ENCODE assay signal across 1 cellular context in the genomic region with DNA sequence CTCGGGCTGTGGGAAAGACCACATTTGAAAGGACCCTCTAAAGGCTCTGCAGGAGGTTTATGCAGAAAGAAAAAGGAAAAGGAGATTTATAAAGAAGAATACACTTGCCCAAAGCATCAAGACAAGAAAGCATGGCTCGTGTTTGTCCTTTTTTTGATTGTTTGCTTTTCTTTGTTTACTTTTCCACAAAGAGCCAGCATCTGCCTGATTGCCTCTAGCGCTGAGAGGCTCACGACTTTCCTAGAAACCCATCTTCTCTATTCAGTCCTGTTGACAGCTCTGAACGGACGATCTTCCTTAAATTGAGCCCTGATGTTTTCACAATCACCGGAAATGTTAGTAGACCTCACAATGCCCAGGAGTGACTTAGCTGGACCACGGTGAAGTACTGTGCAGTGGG.
TF ChIP-seq lines count a peak whose summit lies in the region.

No MANE protein-coding gene starts in this region.

TF ChIP-seq in HepG2, 621 proteins besides CTCF, POLR2A, EP300 and RAD21 (continued from another document and continues in another):
- TF ChIP-seq GTF3A (CRISPR knock-in tag; conservative IDR thresholded peaks at IDR 0.05) (no peak), ZFP82 (CRISPR knock-in tag; IDR thresholded peaks at IDR 0.05; ENCODE audit: borderline replicate concordance) (no peak), RARA (CRISPR knock-in tag; IDR thresholded peaks at IDR 0.05) (peak; percentile 74), ZNF441 (CRISPR knock-in tag; IDR thresholded peaks at IDR 0.05; ENCODE audit: borderline replicate concordance) (no peak), DPF2 (CRISPR knock-in tag; IDR thresholded peaks at IDR 0.05; ENCODE audit: borderline replicate concordance, low read depth) (no peak), SAP130 (CRISPR knock-in tag; IDR thresholded peaks at IDR 0.05; ENCODE audit: low read depth) (0 out of 2 replicates have a peak, but pooled peaks have one; percentile 23), ZNF563 (CRISPR knock-in tag; IDR thresholded peaks at IDR 0.05) (no peak), FOXP1 (IDR thresholded peaks at IDR 0.05) (no peak), FOXP1 (CRISPR knock-in tag; IDR thresholded peaks at IDR 0.05) (no peak), RARG (CRISPR knock-in tag; IDR thresholded peaks at IDR 0.05; ENCODE audit: low read depth) (no peak), E2F5 (CRISPR knock-in tag; conservative IDR thresholded peaks at IDR 0.05) (no peak), NFE2L2 (IDR thresholded peaks at IDR 0.05; ENCODE audit: low read length) (no peak), SOX13 (IDR thresholded peaks at IDR 0.05) (no peak), SOX13 (CRISPR knock-in tag; conservative IDR thresholded peaks at IDR 0.05 in 1 of 2, IDR thresholded peaks at IDR 0.05 in 1 of 2) (peak in 1 of 2 experiments; percentile 14; a peak in 1 of 4 replicates), HOXA3 (CRISPR knock-in tag; IDR thresholded peaks at IDR 0.05) (no peak), IRX3 (CRISPR knock-in tag; IDR thresholded peaks at IDR 0.05; ENCODE audit: borderline replicate concordance, low read depth) (no peak), AKNA (CRISPR knock-in tag; IDR thresholded peaks at IDR 0.05; ENCODE audit: borderline replicate concordance) (no peak), MIER3 (CRISPR knock-in tag; IDR thresholded peaks at IDR 0.05; ENCODE audit: borderline replicate concordance) (0 out of 2 replicates have a peak, but pooled peaks have one; percentile 22), ZNF101 (CRISPR knock-in tag; IDR thresholded peaks at IDR 0.05; ENCODE audit: borderline replicate concordance, low read depth) (no peak), ZNF577 (CRISPR knock-in tag; IDR thresholded peaks at IDR 0.05; ENCODE audit: borderline replicate concordance, low read depth) (no peak), ZBTB42 (CRISPR knock-in tag; IDR thresholded peaks at IDR 0.05) (no peak), ZKSCAN8 (CRISPR knock-in tag; IDR thresholded peaks at IDR 0.05; ENCODE audit: borderline replicate concordance) (no peak), ZNF790 (CRISPR knock-in tag; IDR thresholded peaks at IDR 0.05; ENCODE audit: borderline replicate concordance) (no peak), FOXA1 (IDR thresholded peaks at IDR 0.05) (0 out of 2 replicates have a peak, but pooled peaks have one; percentile 27), FOXA1 (CRISPR knock-in tag; IDR thresholded peaks at IDR 0.05) (peak; percentile 75), RXRB (CRISPR knock-in tag; IDR thresholded peaks at IDR 0.05; ENCODE audit: borderline replicate concordance) (peak; percentile 31; the same call in 1 of the 2 replicates), SRSF9 (IDR thresholded peaks at IDR 0.05; ENCODE audit: borderline replicate concordance, insufficient read depth, low read depth, low read length, poor library complexity, severe bottlenecking) (no peak), ONECUT2 (CRISPR knock-in tag; IDR thresholded peaks at IDR 0.05) (no peak), SALL1 (CRISPR knock-in tag; IDR thresholded peaks at IDR 0.05) (no peak), ZBTB21 (CRISPR knock-in tag; IDR thresholded peaks at IDR 0.05) (no peak)
- TF ChIP-seq, protein P1, sequence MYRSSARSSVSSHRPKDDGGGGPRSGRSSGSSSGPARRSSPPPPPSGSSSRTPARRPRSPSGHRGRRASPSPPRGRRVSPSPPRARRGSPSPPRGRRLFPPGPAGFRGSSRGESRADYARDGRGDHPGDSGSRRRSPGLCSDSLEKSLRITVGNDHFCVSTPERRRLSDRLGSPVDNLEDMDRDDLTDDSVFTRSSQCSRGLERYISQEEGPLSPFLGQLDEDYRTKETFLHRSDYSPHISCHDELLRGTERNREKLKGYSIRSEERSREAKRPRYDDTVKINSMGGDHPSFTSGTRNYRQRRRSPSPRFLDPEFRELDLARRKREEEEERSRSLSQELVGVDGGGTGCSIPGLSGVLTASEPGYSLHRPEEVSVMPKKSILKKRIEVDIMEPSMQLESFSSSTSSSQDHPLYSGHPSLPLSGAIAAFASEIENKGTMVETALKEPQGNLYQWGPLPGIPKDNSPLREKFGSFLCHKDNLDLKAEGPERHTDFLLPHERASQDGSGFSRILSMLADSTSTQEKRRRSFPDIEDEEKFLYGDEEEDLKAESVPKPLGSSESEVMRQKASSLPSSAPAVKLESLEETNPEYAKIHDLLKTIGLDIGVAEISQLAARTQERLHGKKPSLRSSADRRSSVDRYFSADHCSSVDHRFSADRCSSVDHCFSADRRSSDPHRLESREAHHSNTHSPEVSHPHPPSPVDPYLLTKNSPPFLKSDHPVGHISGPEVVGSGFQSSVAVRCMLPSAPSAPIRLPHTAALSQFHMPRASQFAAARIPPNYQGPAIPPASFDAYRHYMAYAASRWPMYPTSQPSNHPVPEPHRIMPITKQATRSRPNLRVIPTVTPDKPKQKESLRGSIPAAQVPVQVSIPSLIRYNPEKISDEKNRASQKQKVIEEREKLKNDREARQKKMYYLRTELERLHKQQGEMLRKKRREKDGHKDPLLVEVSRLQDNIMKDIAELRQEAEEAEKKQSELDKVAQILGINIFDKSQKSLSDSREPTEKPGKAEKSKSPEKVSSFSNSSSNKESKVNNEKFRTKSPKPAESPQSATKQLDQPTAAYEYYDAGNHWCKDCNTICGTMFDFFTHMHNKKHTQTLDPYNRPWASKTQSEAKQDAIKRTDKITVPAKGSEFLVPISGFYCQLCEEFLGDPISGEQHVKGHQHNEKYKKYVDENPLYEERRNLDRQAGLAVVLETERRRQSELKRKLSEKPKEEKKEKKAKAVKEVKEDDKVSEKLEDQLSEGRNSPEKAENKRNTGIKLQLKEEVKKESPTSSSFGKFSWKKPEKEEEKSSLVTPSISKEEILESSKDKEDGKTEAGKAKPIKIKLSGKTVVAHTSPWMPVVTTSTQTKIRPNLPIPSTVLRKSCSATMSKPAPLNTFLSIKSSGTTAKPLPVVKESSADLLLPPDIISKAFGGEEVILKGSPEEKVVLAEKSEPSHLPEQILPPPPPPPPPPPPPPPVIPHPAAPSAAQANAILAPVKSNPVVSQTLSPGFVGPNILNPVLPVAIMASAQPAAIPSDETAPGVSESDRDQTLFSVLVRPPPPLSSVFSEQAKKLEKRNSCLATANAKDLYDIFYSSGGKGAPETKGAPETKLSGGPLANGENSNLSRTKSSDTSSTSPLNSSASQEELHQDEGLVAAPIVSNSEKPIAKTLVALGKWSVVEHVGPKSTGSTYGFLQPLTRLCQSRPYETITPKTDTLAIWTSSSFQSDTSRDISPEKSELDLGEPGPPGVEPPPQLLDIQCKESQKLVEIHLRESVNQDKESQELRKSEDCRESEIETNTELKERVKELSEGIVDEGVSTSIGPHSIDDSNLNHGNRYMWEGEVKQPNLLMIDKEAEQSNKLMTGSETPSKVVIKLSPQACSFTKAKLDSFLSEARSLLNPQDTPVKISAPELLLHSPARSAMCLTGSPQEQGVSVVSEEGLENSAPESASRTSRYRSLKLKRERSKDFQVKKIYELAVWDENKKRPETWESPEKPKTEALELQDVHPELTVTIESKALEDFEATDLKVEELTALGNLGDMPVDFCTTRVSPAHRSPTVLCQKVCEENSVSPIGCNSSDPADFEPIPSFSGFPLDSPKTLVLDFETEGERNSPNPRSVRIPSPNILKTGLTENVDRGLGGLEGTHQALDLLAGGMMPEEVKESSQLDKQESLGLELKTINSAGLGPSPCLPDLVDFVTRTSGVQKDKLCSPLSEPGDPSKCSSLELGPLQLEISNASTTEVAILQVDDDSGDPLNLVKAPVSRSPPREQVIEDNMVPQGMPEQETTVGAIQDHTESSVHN (CRISPR knock-in tag; IDR thresholded peaks at IDR 0.05), result no peak
- TF ChIP-seq, protein P2, sequence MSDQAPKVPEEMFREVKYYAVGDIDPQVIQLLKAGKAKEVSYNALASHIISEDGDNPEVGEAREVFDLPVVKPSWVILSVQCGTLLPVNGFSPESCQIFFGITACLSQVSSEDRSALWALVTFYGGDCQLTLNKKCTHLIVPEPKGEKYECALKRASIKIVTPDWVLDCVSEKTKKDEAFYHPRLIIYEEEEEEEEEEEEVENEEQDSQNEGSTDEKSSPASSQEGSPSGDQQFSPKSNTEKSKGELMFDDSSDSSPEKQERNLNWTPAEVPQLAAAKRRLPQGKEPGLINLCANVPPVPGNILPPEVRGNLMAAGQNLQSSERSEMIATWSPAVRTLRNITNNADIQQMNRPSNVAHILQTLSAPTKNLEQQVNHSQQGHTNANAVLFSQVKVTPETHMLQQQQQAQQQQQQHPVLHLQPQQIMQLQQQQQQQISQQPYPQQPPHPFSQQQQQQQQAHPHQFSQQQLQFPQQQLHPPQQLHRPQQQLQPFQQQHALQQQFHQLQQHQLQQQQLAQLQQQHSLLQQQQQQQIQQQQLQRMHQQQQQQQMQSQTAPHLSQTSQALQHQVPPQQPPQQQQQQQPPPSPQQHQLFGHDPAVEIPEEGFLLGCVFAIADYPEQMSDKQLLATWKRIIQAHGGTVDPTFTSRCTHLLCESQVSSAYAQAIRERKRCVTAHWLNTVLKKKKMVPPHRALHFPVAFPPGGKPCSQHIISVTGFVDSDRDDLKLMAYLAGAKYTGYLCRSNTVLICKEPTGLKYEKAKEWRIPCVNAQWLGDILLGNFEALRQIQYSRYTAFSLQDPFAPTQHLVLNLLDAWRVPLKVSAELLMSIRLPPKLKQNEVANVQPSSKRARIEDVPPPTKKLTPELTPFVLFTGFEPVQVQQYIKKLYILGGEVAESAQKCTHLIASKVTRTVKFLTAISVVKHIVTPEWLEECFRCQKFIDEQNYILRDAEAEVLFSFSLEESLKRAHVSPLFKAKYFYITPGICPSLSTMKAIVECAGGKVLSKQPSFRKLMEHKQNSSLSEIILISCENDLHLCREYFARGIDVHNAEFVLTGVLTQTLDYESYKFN (CRISPR knock-in tag; conservative IDR thresholded peaks at IDR 0.05), result no peak
- TF ChIP-seq, protein P3, sequence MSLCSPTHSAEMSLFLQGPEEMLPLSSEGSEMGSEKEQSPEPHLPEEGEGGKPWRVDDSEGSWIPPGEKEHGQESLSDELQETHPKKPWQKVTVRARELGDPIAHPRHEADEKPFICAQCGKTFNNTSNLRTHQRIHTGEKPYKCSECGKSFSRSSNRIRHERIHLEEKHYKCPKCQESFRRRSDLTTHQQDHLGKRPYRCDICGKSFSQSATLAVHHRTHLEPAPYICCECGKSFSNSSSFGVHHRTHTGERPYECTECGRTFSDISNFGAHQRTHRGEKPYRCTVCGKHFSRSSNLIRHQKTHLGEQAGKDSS (CRISPR knock-in tag; IDR thresholded peaks at IDR 0.05; ENCODE audit: borderline replicate concordance, low read depth), result no peak
- TF ChIP-seq, protein P4, sequence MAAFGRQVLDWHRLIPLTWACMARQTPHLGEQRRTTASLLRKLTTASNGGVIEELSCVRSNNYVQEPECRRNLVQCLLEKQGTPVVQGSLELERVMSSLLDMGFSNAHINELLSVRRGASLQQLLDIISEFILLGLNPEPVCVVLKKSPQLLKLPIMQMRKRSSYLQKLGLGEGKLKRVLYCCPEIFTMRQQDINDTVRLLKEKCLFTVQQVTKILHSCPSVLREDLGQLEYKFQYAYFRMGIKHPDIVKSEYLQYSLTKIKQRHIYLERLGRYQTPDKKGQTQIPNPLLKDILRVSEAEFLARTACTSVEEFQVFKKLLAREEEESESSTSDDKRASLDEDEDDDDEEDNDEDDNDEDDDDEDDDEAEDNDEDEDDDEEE (CRISPR knock-in tag; IDR thresholded peaks at IDR 0.05), result no peak
